In the genomic region with DNA sequence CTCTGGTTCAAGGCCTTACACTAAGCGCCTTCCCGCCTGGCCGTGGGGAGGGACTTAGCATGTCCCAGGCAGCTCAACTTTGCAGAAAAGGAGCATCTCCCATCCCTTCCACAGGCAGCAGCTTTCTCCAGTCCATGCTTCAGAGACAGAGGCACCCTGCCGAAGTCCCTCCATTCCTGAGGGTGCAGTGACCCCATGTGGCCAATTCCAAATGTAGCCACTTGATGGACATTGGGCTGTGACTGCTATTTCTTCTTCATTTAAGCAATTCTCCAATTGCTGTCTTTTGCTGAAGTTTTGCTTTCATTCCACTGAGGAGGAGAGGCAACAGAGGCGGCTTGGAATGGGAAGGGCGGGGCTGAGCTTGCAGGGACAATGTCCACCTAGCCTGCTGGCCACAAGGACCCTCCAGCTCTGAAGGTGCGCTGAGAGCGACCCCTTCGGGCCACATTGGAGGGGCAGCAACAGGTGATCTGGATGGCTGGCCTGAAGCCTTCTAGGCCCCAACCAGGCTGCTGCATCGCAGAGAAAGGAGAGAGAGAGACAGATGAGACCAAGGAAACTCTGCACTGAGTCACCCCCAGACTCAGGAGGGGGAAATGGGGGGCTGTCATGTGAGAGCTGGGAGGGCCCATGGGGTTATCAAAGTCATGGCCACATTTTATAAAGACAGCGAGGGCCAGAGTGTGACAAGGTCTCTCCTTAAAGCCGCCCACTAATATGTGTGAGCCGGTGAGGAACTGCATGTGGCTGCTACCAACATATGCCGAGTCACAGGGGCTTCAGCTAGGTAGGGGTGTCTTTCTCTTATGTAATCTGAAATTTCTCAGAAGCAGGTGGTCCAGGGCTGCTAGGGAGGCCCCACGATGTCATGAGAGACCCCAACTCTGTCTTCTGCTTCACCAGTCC, we compare ENCODE assay signal across 8 cellular contexts.
DNase-seq lines count a peak whose midpoint lies in the region; ATAC-seq and TF ChIP-seq lines count a peak whose summit lies in the region.

No MANE protein-coding gene starts in this region.

- no peak overlapping the region for H3K27ac Mint-ChIP-seq in activated CD8-positive, alpha-beta T cell treated with anti-CD3 and anti-CD28 coated beads for 36 hours
- no peak overlapping the region for H3K27ac Mint-ChIP-seq in glutamatergic neuron (ENCODE audit: unreplicated experiment)

- H3K4me3 Mint-ChIP-seq in activated CD8-positive, alpha-beta T cell treated with anti-CD3 and anti-CD28 coated beads for 36 hours, result no peak overlapping the region
- H3K4me3 Mint-ChIP-seq in glutamatergic neuron (ENCODE audit: unreplicated experiment), result no peak overlapping the region

- no peak for ATAC-seq in activated CD8-positive, alpha-beta T cell treated with anti-CD3 and anti-CD28 coated beads for 36 hours
- ATAC-seq in GM21423 (IDR thresholded peaks at IDR 0.05; ENCODE audit: unreplicated experiment) (no peak), GM18858 (IDR thresholded peaks at IDR 0.05; ENCODE audit: unreplicated experiment) (no peak)

- no peaks in the 10 kb centered on the region for H3K36me3 ChIP-seq in parathyroid adenoma (ENCODE audit: control insufficient read depth, insufficient read depth, low read length)

- H3K4me2 ChIP-seq in parathyroid adenoma (ENCODE audit: low read length), result no peak overlapping the region

- CTCF ChIA-PET in activated CD8-positive, alpha-beta T cell treated with anti-CD3 and anti-CD28 coated beads for 36 hours (lab: Charles Lee), result interaction anchor here (1.2 to 4.9 kb wide), 13 partner anchors 15 to 702 kb away, joined by 3 to 133 read pairs (median 16); no protein-coding TSS in a partner anchor

- no peaks in the 10 kb centered on the region for H3K9me3 ChIP-seq in parathyroid adenoma (ENCODE audit: control insufficient read depth, low read length)

- DNase-seq in 8988T, result peak; percentile 64
- peak; percentile 23 for DNase-seq in GM04503 (ENCODE audit: low read depth)
- peak; percentile 25 for DNase-seq in NCI-H1105 treated with DMSO at 0.1 percent for 48 hours (lab: John Stamatoyannopoulos, UW)
- peak; percentile 47 for DNase-seq in activated CD8-positive, alpha-beta T cell treated with anti-CD3 and anti-CD28 coated beads for 36 hours
- peak; percentile 82 for DNase-seq in glutamatergic neuron

- H3K27ac ChIP-seq in parathyroid adenoma, result no peak overlapping the region

- H3K79me2 ChIP-seq in parathyroid adenoma, result no peaks in the 10 kb centered on the region

- intact Hi-C loops in activated CD8-positive, alpha-beta T cell treated with anti-CD3 and anti-CD28 coated beads for 36 hours (cut with micrococcal nuclease), result no loop called here

- H3K4me3 ChIP-seq in parathyroid adenoma (ENCODE audit: low read depth, low read length), result no peak overlapping the region

- no peak overlapping the region for H3K9ac ChIP-seq in parathyroid adenoma

- no peaks in the 10 kb centered on the region for H3K27me3 ChIP-seq in parathyroid adenoma (ENCODE audit: control insufficient read depth, insufficient read depth, low read length)

- H3K27me3 Mint-ChIP-seq in activated CD8-positive, alpha-beta T cell treated with anti-CD3 and anti-CD28 coated beads for 36 hours, result no peaks in the 10 kb centered on the region
- H3K27me3 Mint-ChIP-seq in glutamatergic neuron (ENCODE audit: unreplicated experiment), result no peaks in the 10 kb centered on the region

- peak; percentile 24 for TF ChIP-seq CTCF in activated CD8-positive, alpha-beta T cell treated with anti-CD3 and anti-CD28 coated beads for 36 hours (IDR thresholded peaks at IDR 0.05)
- TF ChIP-seq CTCF in glutamatergic neuron (IDR thresholded peaks at IDR 0.05; ENCODE audit: partially characterized antibody, unreplicated experiment), result peak; percentile 74
- peak; percentile 69 for TF ChIP-seq CTCF in parathyroid adenoma (IDR thresholded peaks at IDR 0.05)

- POLR2A ChIA-PET in activated CD8-positive, alpha-beta T cell treated with anti-CD3 and anti-CD28 coated beads for 36 hours (lab: Charles Lee), result no interaction called here

- no peaks in the 10 kb centered on the region for H3K36me3 Mint-ChIP-seq in activated CD8-positive, alpha-beta T cell treated with anti-CD3 and anti-CD28 coated beads for 36 hours (ENCODE audit: low read depth)
- no peaks in the 10 kb centered on the region for H3K36me3 Mint-ChIP-seq in glutamatergic neuron (ENCODE audit: unreplicated experiment)

- no peaks in the 10 kb centered on the region for H3K9me3 Mint-ChIP-seq in activated CD8-positive, alpha-beta T cell treated with anti-CD3 and anti-CD28 coated beads for 36 hours
- no peaks in the 10 kb centered on the region for H3K9me3 Mint-ChIP-seq in glutamatergic neuron (ENCODE audit: unreplicated experiment)

- no peaks in the 10 kb centered on the region for H3K4me1 Mint-ChIP-seq in activated CD8-positive, alpha-beta T cell treated with anti-CD3 and anti-CD28 coated beads for 36 hours (ENCODE audit: low read depth)
- no peaks in the 10 kb centered on the region for H3K4me1 Mint-ChIP-seq in glutamatergic neuron (ENCODE audit: low read depth, unreplicated experiment)

- no peak overlapping the region for H2AFZ ChIP-seq in parathyroid adenoma

- H3K4me1 ChIP-seq in parathyroid adenoma, result no peaks in the 10 kb centered on the region

Comparison
In these comparisons a context has a peak if more than half of its experiments do, and no peak if none do; other contexts are left out.
1. DNase-seq: peak in every context shown above with its lines; median percentile 82 in glutamatergic neuron; 64 in 8988T; 47 in activated CD8-positive, alpha-beta T cell treated with anti-CD3 and anti-CD28 coated beads for 36 hours; 25 in NCI-H1105 treated with DMSO at 0.1 percent for 48 hours; 23 in GM04503.
2. CTCF ChIP-seq: peak in every context shown above with its lines; median percentile 74 in glutamatergic neuron; 69 in parathyroid adenoma; 24 in activated CD8-positive, alpha-beta T cell treated with anti-CD3 and anti-CD28 coated beads for 36 hours.